ENCODE assay signal across 9 cellular contexts in genomic region chr19:3387645-3388589, GRCh38. TPM values are rescaled to one million over a fixed set of nuclear protein-coding genes. Genes with fewer than 3 reads are reported as not detected.
A peak's percentile ranks its signal among the peaks of the same experiment; 100 is the strongest.
DNase-seq lines count a peak whose midpoint lies in the region; ATAC-seq and TF ChIP-seq lines count a peak whose summit lies in the region.
"Had no signal": no experiment of that assay in that cellular context is flagged by ENCODE, and none has a peak within 500 bp of the region (broad histone marks: within the 10 kb centered on the region; RNA-seq: fewer than 3 reads in every experiment).

No MANE protein-coding gene starts in this region.

- peak in 2 of 4 experiments; percentile 29 to 52 for TF ChIP-seq CTCF in prostate gland (IDR thresholded peaks at IDR 0.05)

- intact Hi-C loops in prostate gland (cut with DNase I) = no loop called here

- peaks cover 23% of the 10 kb centered on the region for H3K4me1 ChIP-seq in prostate gland (replicated peaks)

- H3K36me3 ChIP-seq in prostate gland = no peaks in the 10 kb centered on the region

- H3K27me3 ChIP-seq in prostate gland (replicated peaks; ENCODE audit: insufficient read depth) = no peaks in the 10 kb centered on the region

- H3K9me3 ChIP-seq in prostate gland = no peaks in the 10 kb centered on the region

- 39% methylated on average over 24 of the region's 42 CpGs for WGBS in prostate gland

- peak overlapping the region; percentile 79 to 90 for H3K27ac ChIP-seq in prostate gland
- H3K27ac ChIP-seq: epithelial cell of prostate had no signal

- peak; percentile 59 for TF ChIP-seq POLR2A in prostate gland (IDR thresholded peaks at IDR 0.05)

- DNase-seq in DMS 273 (lab: John Stamatoyannopoulos, UW; ENCODE audit: unreplicated experiment) (peak; percentile 98), NCI-H69 (lab: John Stamatoyannopoulos, UW) (peak; percentile 98), foreskin melanocyte (peak; percentile 51), prostate gland (ENCODE audit: low spot score) (peak; percentile 91)

- no peak overlapping the region for H3K4me3 ChIP-seq in prostate gland

- ATAC-seq in GM18519 (IDR thresholded peaks at IDR 0.05; ENCODE audit: low FRiP score, unreplicated experiment) (no peak), GM21390 (IDR thresholded peaks at IDR 0.05; ENCODE audit: unreplicated experiment) (no peak), HG03457 (IDR thresholded peaks at IDR 0.05; ENCODE audit: unreplicated experiment) (no peak), GM19452 (IDR thresholded peaks at IDR 0.05; ENCODE audit: unreplicated experiment) (no peak)

RNA-seq across cellular contexts. Expression of gene NFIC, which starts 21.5 kb away (rescaled TPM):
- total RNA-seq in prostate gland = 100 to 1,000 TPM; 160 to 168 TPM
